8 cellular contexts compared by ENCODE assay signal in genomic region chr3:15205934-15206661, GRCh38. TPM values are rescaled to one million over a fixed set of nuclear protein-coding genes. Genes with fewer than 3 reads are reported as not detected.
DNase-seq lines count a peak whose midpoint lies in the region; ATAC-seq and TF ChIP-seq lines count a peak whose summit lies in the region.

Gene CAPN7, plus strand, starts transcription at chr3:15206246. Its CDS starts 250 bp downstream, at chr3:15206496.

- H3K9ac ChIP-seq in mucosa of stomach (ENCODE audit: low read length): peak within 1 kb of the TSS; percentile 92

- H3K9me3 Mint-ChIP-seq in activated CD8-positive, alpha-beta T cell treated with anti-CD3 and anti-CD28 coated beads for 36 hours: no peaks in the 10 kb centered on the region
- no peaks in the 10 kb centered on the region for H3K9me3 Mint-ChIP-seq in endothelial cell (ENCODE audit: unreplicated experiment)

- H3K36me3 Mint-ChIP-seq in activated CD8-positive, alpha-beta T cell treated with anti-CD3 and anti-CD28 coated beads for 36 hours (ENCODE audit: low read depth): peaks cover 5% of the 10 kb centered on the region
- H3K36me3 Mint-ChIP-seq in endothelial cell (ENCODE audit: low read depth, unreplicated experiment): peaks cover 4% of the 10 kb centered on the region

- peak; percentile 86 for ATAC-seq in GM19463 (IDR thresholded peaks at IDR 0.05; ENCODE audit: unreplicated experiment)
- ATAC-seq in activated CD8-positive, alpha-beta T cell treated with anti-CD3 and anti-CD28 coated beads for 36 hours: peak; percentile 90

- intact Hi-C loops in activated CD8-positive, alpha-beta T cell treated with anti-CD3 and anti-CD28 coated beads for 36 hours (cut with micrococcal nuclease): loop anchor here (10.0 kb wide), 1 partner anchor 101 kb away; no protein-coding TSS in a partner anchor

- peak within 1 kb of the TSS; percentile 78 for H3K4me3 Mint-ChIP-seq in activated CD8-positive, alpha-beta T cell treated with anti-CD3 and anti-CD28 coated beads for 36 hours
- peak within 1 kb of the TSS; percentile 97 for H3K4me3 Mint-ChIP-seq in endothelial cell (ENCODE audit: unreplicated experiment)

- CTCF ChIA-PET in BJ (lab: Yijun Ruan, JAX): interaction anchor here (0.6 to 7.6 kb wide), 10 partner anchors 10 to 351 kb away, joined by 3 to 43 read pairs (median 4); no protein-coding TSS in a partner anchor
- CTCF ChIA-PET in activated CD8-positive, alpha-beta T cell treated with anti-CD3 and anti-CD28 coated beads for 36 hours (lab: Charles Lee): interaction anchor here (0.9 to 12.9 kb wide), 13 partner anchors 10 to 350 kb away, joined by 3 to 125 read pairs (median 3); no protein-coding TSS in a partner anchor

- POLR2A ChIA-PET in BJ (lab: Charles Lee): interaction anchor here (0.6 kb wide), 1 partner anchor 155 kb away, joined by 3 read pairs; no protein-coding TSS in a partner anchor
- POLR2A ChIA-PET in activated CD8-positive, alpha-beta T cell treated with anti-CD3 and anti-CD28 coated beads for 36 hours (lab: Charles Lee): interaction anchor here (1.0 to 2.5 kb wide), 8 partner anchors 12 to 337 kb away, joined by 3 to 13 read pairs (median 4); partner anchors contain the start of gene RBSN

- H3K4me3 ChIP-seq in BJ (ENCODE audit: low read depth, low read length) (peak within 1 kb of the TSS; percentile 60), mucosa of stomach (ENCODE audit: low read length) (peak within 1 kb of the TSS; percentile 77)

- peaks cover 21% of the 10 kb centered on the region for H3K4me1 Mint-ChIP-seq in activated CD8-positive, alpha-beta T cell treated with anti-CD3 and anti-CD28 coated beads for 36 hours (ENCODE audit: low read depth)
- H3K4me1 Mint-ChIP-seq in endothelial cell (ENCODE audit: unreplicated experiment): peaks cover 12% of the 10 kb centered on the region

- H3K4me1 ChIP-seq in mucosa of stomach (ENCODE audit: control insufficient read depth, insufficient read depth, low read length): peaks cover 4% of the 10 kb centered on the region

- H3K36me3 ChIP-seq in BJ (ENCODE audit: control insufficient read depth, insufficient read depth, low read length) (peaks cover 2% of the 10 kb centered on the region; the same call in 1 of the 2 replicates), mucosa of stomach (ENCODE audit: control insufficient read depth, insufficient read depth, low read length) (no peaks in the 10 kb centered on the region)

- peak; percentile 75 for DNase-seq in BJ (ENCODE audit: low read depth)
- peak; percentile 78 for DNase-seq in HS-27A (ENCODE audit: low read depth)
- peak; percentile 94 for DNase-seq in activated CD8-positive, alpha-beta T cell treated with anti-CD3 and anti-CD28 coated beads for 36 hours
- DNase-seq in endothelial cell (ENCODE audit: low spot score): peak; percentile 96
- DNase-seq in stimulated activated CD8-positive, alpha-beta memory T cell treated with anti-CD3 and anti-CD28 coated beads, Interleukin-7, amount 100 ng/mL, for 24 hours (ENCODE audit: low read depth): peak; percentile 83
- DNase-seq in AML-193 (lab: John Stamatoyannopoulos, UW): no peak

- TF ChIP-seq CTCF in BJ (IDR thresholded peaks at IDR 0.05; ENCODE audit: insufficient read depth, low read depth, low read length): peak; percentile 67
- TF ChIP-seq CTCF in activated CD8-positive, alpha-beta T cell treated with anti-CD3 and anti-CD28 coated beads for 36 hours (IDR thresholded peaks at IDR 0.05): no peak
- no peak for TF ChIP-seq CTCF in endothelial cell (IDR thresholded peaks at IDR 0.05; ENCODE audit: unreplicated experiment)

- H3K27me3 ChIP-seq in BJ (ENCODE audit: control insufficient read depth, insufficient read depth, low read length): no peaks in the 10 kb centered on the region
- no peaks in the 10 kb centered on the region for H3K27me3 ChIP-seq in mucosa of stomach (ENCODE audit: control insufficient read depth, insufficient read depth, low read length)

- H3K9me3 ChIP-seq in mucosa of stomach (ENCODE audit: control insufficient read depth, low read length): no peaks in the 10 kb centered on the region

- H3K27ac Mint-ChIP-seq in activated CD8-positive, alpha-beta T cell treated with anti-CD3 and anti-CD28 coated beads for 36 hours: peak within 1 kb of the TSS; percentile 85
- peak within 1 kb of the TSS; percentile 80 for H3K27ac Mint-ChIP-seq in endothelial cell (ENCODE audit: unreplicated experiment)

- no peaks in the 10 kb centered on the region for H3K27me3 Mint-ChIP-seq in activated CD8-positive, alpha-beta T cell treated with anti-CD3 and anti-CD28 coated beads for 36 hours
- peaks cover 4% of the 10 kb centered on the region for H3K27me3 Mint-ChIP-seq in endothelial cell (ENCODE audit: unreplicated experiment)

RNA-seq across cellular contexts. Expression of gene CAPN7, which starts in this region (rescaled TPM):
- polyA plus RNA-seq in BJ (2011; rRNA removed): 12.9 and 22.1 TPM in 2 replicates
- 11.0 and 14.2 TPM in 2 replicates for polyA minus RNA-seq in BJ (2011; rRNA and poly(A)+ RNA removed)
- total RNA-seq in activated CD8-positive, alpha-beta T cell treated with anti-CD3 and anti-CD28 coated beads for 36 hours: 10 to 100 TPM; 22.2 to 27.5 TPM
- total RNA-seq in endothelial cell (ENCODE audit: unreplicated experiment): 25.9 TPM

Comparison
In these comparisons a context has a peak if more than half of its experiments do, and no peak if none do; other contexts are left out.
1. DNase-seq: peak in BJ (single experiment), HS-27A (single experiment), activated CD8-positive, alpha-beta T cell treated with anti-CD3 and anti-CD28 coated beads for 36 hours (single experiment), endothelial cell (single experiment) and stimulated activated CD8-positive, alpha-beta memory T cell treated with anti-CD3 and anti-CD28 coated beads, Interleukin-7, amount 100 ng/mL, for 24 hours (single experiment); none in AML-193 (0 of 2).